ENCODE assay signal across 22 cellular contexts in the genomic region with DNA sequence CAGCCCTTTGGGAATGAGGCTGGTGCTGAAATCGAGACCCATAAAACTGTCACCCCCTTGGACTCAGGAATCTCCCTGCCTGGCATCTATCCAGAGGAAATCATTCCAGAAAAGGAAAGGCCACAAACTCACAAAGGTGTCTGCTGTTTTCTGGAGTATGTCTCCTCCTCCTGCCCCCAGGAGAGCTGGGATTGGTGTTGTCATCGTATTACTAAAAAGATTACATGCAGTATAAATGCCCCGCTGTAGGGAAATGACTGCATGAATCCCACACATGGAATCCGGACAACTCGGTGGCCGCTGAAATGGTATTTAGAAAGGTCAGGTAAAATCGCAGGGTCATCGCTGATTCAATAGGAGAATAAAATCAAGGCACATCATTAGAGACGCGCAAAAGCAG. TPM values are rescaled to one million over a fixed set of nuclear protein-coding genes. Genes with fewer than 3 reads are reported as not detected.
A peak's percentile ranks its signal among the peaks of the same experiment; 100 is the strongest.
DNase-seq lines count a peak whose midpoint lies in the region; ATAC-seq, FAIRE-seq and TF ChIP-seq lines count a peak whose summit lies in the region.
"Had no signal": no experiment of that assay in that cellular context is flagged by ENCODE, and none has a peak within 500 bp of the region (broad histone marks: within the 10 kb centered on the region; RNA-seq: fewer than 3 reads in every experiment).

No MANE protein-coding gene starts in this region.

- H3K36me3 ChIP-seq in neural progenitor cell: no peaks in the 10 kb centered on the region
- H3K36me3 ChIP-seq: BLaER1 treated with 17β-estradiol and CSF1 and Interleukin-3, amounts not matched to agents 10 nM and 100 nM; HAP-1 had no signal

- TF ChIP-seq POLR2A in H54 (IDR thresholded peaks at IDR 0.05; ENCODE audit: low read depth, low read length): no peak

- peak overlapping the region; percentile 73 for H3K27ac Mint-ChIP-seq in neural progenitor cell
- H3K27ac Mint-ChIP-seq: B cell; CD8-positive, alpha-beta T cell; IgD-negative memory B cell had no signal

- H3K4me1 Mint-ChIP-seq in neural progenitor cell: peaks cover 83% of the 10 kb centered on the region
- H3K4me1 Mint-ChIP-seq: B cell, IgD-negative memory B cell had no signal

- H3K4me2 ChIP-seq in neural progenitor cell: no peak overlapping the region

- no peaks in the 10 kb centered on the region for H3K36me3 Mint-ChIP-seq in neural progenitor cell
- H3K36me3 Mint-ChIP-seq: CD8-positive, alpha-beta T cell had no signal

- no peaks in the 10 kb centered on the region for H3K27me3 ChIP-seq in neural progenitor cell
- H3K27me3 ChIP-seq: BLaER1 treated with 17β-estradiol and CSF1 and Interleukin-3, amounts not matched to agents 10 nM and 100 nM had no signal

- no peak overlapping the region for H3K4me3 ChIP-seq in neural progenitor cell
- H3K4me3 ChIP-seq: BLaER1 treated with 17β-estradiol and CSF1 and Interleukin-3, amounts not matched to agents 10 nM and 100 nM; GM12878; HAP-1 had no signal

- no peak for ATAC-seq in GM19463 (IDR thresholded peaks at IDR 0.05; ENCODE audit: unreplicated experiment)
- ATAC-seq: CD8-positive, alpha-beta T cell; GM12878; HepG2 had no signal

- H3F3A ChIP-seq in neural progenitor cell (ENCODE audit: low read depth): peaks cover 43% of the 10 kb centered on the region

- H4K20me1 ChIP-seq in neural progenitor cell (ENCODE audit: low read depth): no peaks in the 10 kb centered on the region
- H4K20me1 ChIP-seq: BLaER1 treated with 17β-estradiol and CSF1 and Interleukin-3, amounts not matched to agents 10 nM and 100 nM had no signal

- no peak overlapping the region for H3K9ac ChIP-seq in neural progenitor cell
- H3K9ac ChIP-seq: BLaER1 treated with 17β-estradiol and CSF1 and Interleukin-3, amounts not matched to agents 10 nM and 100 nM had no signal

- H3K27me3 Mint-ChIP-seq in neural progenitor cell (ENCODE audit: insufficient read depth, low read depth): peaks cover 12% of the 10 kb centered on the region

- H3K27ac ChIP-seq in neural progenitor cell: no peak overlapping the region
- H3K27ac ChIP-seq: BLaER1 treated with 17β-estradiol and CSF1 and Interleukin-3, amounts not matched to agents 10 nM and 100 nM had no signal

- H3K9me3 ChIP-seq in neural progenitor cell (ENCODE audit: low read depth): no peaks in the 10 kb centered on the region
- H3K9me3 ChIP-seq: BLaER1 treated with 17β-estradiol and CSF1 and Interleukin-3, amounts not matched to agents 10 nM and 100 nM; HAP-1 had no signal

- FAIRE-seq in H54 (lab: Jason Lieb, UNC): no peak
- FAIRE-seq: GM12878, H1, HepG2 had no signal

- H2AFZ ChIP-seq in neural progenitor cell (replicated peaks): no peak overlapping the region

- no peaks in the 10 kb centered on the region for H3K79me2 ChIP-seq in neural progenitor cell (ENCODE audit: low read depth)

- TF ChIP-seq CTCF in neural progenitor cell (IDR thresholded peaks at IDR 0.05): no peak

- DNase-seq in Daoy (ENCODE audit: low read depth) (peak; percentile 18), dermis microvascular lymphatic vessel endothelial cell (ENCODE audit: low read depth in 2 of 2) (peak; percentile 52 to 77), neural progenitor cell (ENCODE audit: low spot score) (no peak), renal cortical epithelial cell (ENCODE audit: low read depth) (peak; percentile 6), NCI-H1105 treated with DMSO at 0.1 percent for 48 hours (lab: John Stamatoyannopoulos, UW) (no peak), H54 (ENCODE audit: insufficient read length, low spot score) (no peak)
- DNase-seq in stimulated activated CD4-positive, alpha-beta T cell treated with anti-CD3 and anti-CD28 coated beads, Interleukin-4, amount 100 ng/mL, for 4 hours: no peak
- DNase-seq: 8988T, Calu3, DMS79 treated with DMSO at 0.1 percent for 48 hours, EL had no signal

- H3K4me1 ChIP-seq in neural progenitor cell: peaks cover 73% of the 10 kb centered on the region
- H3K4me1 ChIP-seq: HAP-1 had no signal

- peak overlapping the region; percentile 33 for H3K4me3 Mint-ChIP-seq in neural progenitor cell
- H3K4me3 Mint-ChIP-seq: B cell; CD8-positive, alpha-beta T cell; IgD-negative memory B cell had no signal

- H3K9me3 Mint-ChIP-seq in neural progenitor cell: peaks cover 2% of the 10 kb centered on the region
- H3K9me3 Mint-ChIP-seq: CD8-positive, alpha-beta T cell had no signal

RNA-seq across cellular contexts. Expression of gene RFPL3, which starts 18.9 kb away (rescaled TPM):
- not detected in 2 replicates for total RNA-seq in Daoy (2014; rRNA removed; shearing (Covaris generic))
- total RNA-seq in dermis microvascular lymphatic vessel endothelial cell: not detected in 2 replicates
- total RNA-seq in neural progenitor cell (ENCODE audit: low replicate concordance): 0.09 TPM in 1 of 2 replicates, not detected in the other
- total RNA-seq in renal cortical epithelial cell: not detected in 2 replicates
- total RNA-seq: A673; B cell; Calu3; CD8-positive, alpha-beta T cell; G401; GM12878; HepG2 had no signal

Comparison
In these comparisons a context has a peak if more than half of its experiments do, and no peak if none do; other contexts are left out.
1. DNase-seq: peak in Daoy (single experiment), dermis microvascular lymphatic vessel endothelial cell (2 of 2) and renal cortical epithelial cell (single experiment); none in neural progenitor cell (single experiment), stimulated activated CD4-positive, alpha-beta T cell treated with anti-CD3 and anti-CD28 coated beads, Interleukin-4, amount 100 ng/mL, for 4 hours (0 of 2), NCI-H1105 treated with DMSO at 0.1 percent for 48 hours (single experiment) and H54 (single experiment).